20 cellular contexts compared by ENCODE assay signal in genomic region chr2:180122874-180123273, GRCh38.
A peak's percentile ranks its signal among the peaks of the same experiment; 100 is the strongest.
DNase-seq lines count a peak whose midpoint lies in the region; ATAC-seq and TF ChIP-seq lines count a peak whose summit lies in the region.
"Had no signal": no experiment of that assay in that cellular context is flagged by ENCODE, and none has a peak within 500 bp of the region (broad histone marks: within the 10 kb centered on the region; RNA-seq: fewer than 3 reads in every experiment).

No MANE protein-coding gene starts in this region.

- POLR2A ChIA-PET in PC-3 (lab: Charles Lee; ENCODE audit: unreplicated experiment): interaction anchor here (0.6 kb wide), 1 partner anchor 397 kb away, joined by 8 read pairs; no protein-coding TSS in a partner anchor

- H3K27ac Mint-ChIP-seq in natural killer cell: no peak overlapping the region
- H3K27ac Mint-ChIP-seq: activated naive CD4-positive, alpha-beta T cell treated with anti-CD3 and anti-CD28 coated beads for 36 hours had no signal

- intact Hi-C loops in PC-3 (cut with micrococcal nuclease): loop anchor here (10.0 kb wide), 2 partner anchors 572 to 602 kb away; no protein-coding TSS in a partner anchor
- intact Hi-C loops in natural killer cell (cut with micrococcal nuclease): no loop called here

- H3K79me2 ChIP-seq in PC-3 (ENCODE audit: low read length): no peaks in the 10 kb centered on the region
- H3K79me2 ChIP-seq: hepatocyte had no signal

- H3K27me3 Mint-ChIP-seq in natural killer cell (ENCODE audit: low read depth in 2 of 2): peaks cover 3 to 13% of the 10 kb centered on the region in 2 donors

- H2AK5ac ChIP-seq in neuronal stem cell (ENCODE audit: low read depth, low read length): no peak overlapping the region

- no peak for ATAC-seq in PC-3
- ATAC-seq in HG02840 (IDR thresholded peaks at IDR 0.05; ENCODE audit: low FRiP score, unreplicated experiment): no peak
- no peak for ATAC-seq in natural killer cell
- ATAC-seq: HCT116, sciatic nerve had no signal

- H3K14ac ChIP-seq in neuronal stem cell (ENCODE audit: low read length): no peak overlapping the region

- H3K27ac ChIP-seq in PC-3 (ENCODE audit: low read length): no peak overlapping the region
- no peak overlapping the region for H3K27ac ChIP-seq in neuronal stem cell (replicated peaks; ENCODE audit: low read length)
- H3K27ac ChIP-seq: esophagus muscularis mucosa, hepatocyte, Peyer's patch, vagina had no signal

- H3K4me1 ChIP-seq in PC-3 (ENCODE audit: insufficient read depth, low read length) (peaks cover 13% of the 10 kb centered on the region), neuronal stem cell (ENCODE audit: control insufficient read depth in 2 of 2, insufficient read depth in 1 of 2, low read depth in 1 of 2, low read length in 2 of 2) (peaks cover 7 to 11% of the 10 kb centered on the region in 2 donors)
- H3K4me1 ChIP-seq: Peyer's patch had no signal

- H3K36me3 ChIP-seq in PC-3 (ENCODE audit: low read depth, low read length): no peaks in the 10 kb centered on the region
- H3K36me3 ChIP-seq in neuronal stem cell (replicated peaks in 1 of 2; ENCODE audit: control insufficient read depth in 2 of 2, insufficient read depth in 2 of 2, low read length in 2 of 2): no peaks in the 10 kb centered on the region
- H3K36me3 ChIP-seq: esophagus muscularis mucosa, Peyer's patch, vagina had no signal

- no peak overlapping the region for H2BK12ac ChIP-seq in neuronal stem cell (ENCODE audit: low read length)

- H3K4me1 Mint-ChIP-seq in natural killer cell: peaks cover 0 to 5% of the 10 kb centered on the region in 2 donors

- H3K4me2 ChIP-seq in PC-3 (ENCODE audit: low read length) (no peak overlapping the region), neuronal stem cell (ENCODE audit: insufficient read depth, low read length, poor library complexity, severe bottlenecking) (no peak overlapping the region)
- H3K4me2 ChIP-seq: hepatocyte had no signal

- no peak overlapping the region for H4K91ac ChIP-seq in neuronal stem cell (ENCODE audit: low read depth, low read length, poor library complexity)

- H3K4me3 ChIP-seq in PC-3 (ENCODE audit: low read length) (no peak overlapping the region), epithelial cell of esophagus (ENCODE audit: low read length) (no peak overlapping the region), neuronal stem cell (ENCODE audit: low read length in 2 of 2) (no peak overlapping the region)
- H3K4me3 ChIP-seq: esophagus muscularis mucosa, hepatocyte, Peyer's patch, vagina had no signal

- WGBS in neuronal stem cell (ENCODE audit: extremely low coverage in 2 of 2, insufficient read length in 2 of 2, insufficient replicate concordance in 1 of 2), 2 donors: no CpG with 5 or more reads among the region's 2 CpGs

- BruUV-seq in PC-3 (replicated peaks; lab: Mats Ljungman, UMichigan): no TSS peak

- no peak overlapping the region for H3K18ac ChIP-seq in neuronal stem cell (ENCODE audit: low read length)

- H3K4me3 Mint-ChIP-seq in natural killer cell: no peak overlapping the region
- H3K4me3 Mint-ChIP-seq: activated naive CD4-positive, alpha-beta T cell treated with anti-CD3 and anti-CD28 coated beads for 36 hours had no signal

- no peaks in the 10 kb centered on the region for H4K20me1 ChIP-seq in PC-3 (ENCODE audit: low read length)

- H3K79me1 ChIP-seq in neuronal stem cell (ENCODE audit: low read depth, low read length): no peaks in the 10 kb centered on the region

- no peak overlapping the region for H3K23ac ChIP-seq in neuronal stem cell (ENCODE audit: low read depth, low read length, poor library complexity)

- H2BK120ac ChIP-seq in neuronal stem cell (ENCODE audit: low read depth, low read length): no peak overlapping the region

- no peaks in the 10 kb centered on the region for H3K36me3 Mint-ChIP-seq in natural killer cell

- H3K27me3 ChIP-seq in PC-3 (ENCODE audit: low read length) (no peaks in the 10 kb centered on the region), neuronal stem cell (ENCODE audit: control insufficient read depth in 3 of 3, insufficient read depth in 3 of 3, low read depth in 1 of 3, low read length in 3 of 3) (no peaks in the 10 kb centered on the region)
- H3K27me3 ChIP-seq: esophagus muscularis mucosa, hepatocyte, Peyer's patch, vagina had no signal

- CTCF ChIA-PET in PC-3 (lab: Charles Lee): interaction anchor here (1.2 kb wide), 1 partner anchor 1592 kb away, joined by 6 read pairs; no protein-coding TSS in a partner anchor

- DNase-seq in CD1c-positive myeloid dendritic cell (ENCODE audit: extremely low spot score) (peak; percentile 5), PC-3 (peak; percentile 13), epithelial cell of esophagus (ENCODE audit: low read depth) (peak; percentile 86), neuronal stem cell (ENCODE audit: low spot score) (no peak), natural killer cell (no peak), NCI-H1105 (lab: John Stamatoyannopoulos, UW) (no peak), retina (no peak)
- DNase-seq: activated CD4-positive, alpha-beta T cell treated with anti-CD3 and anti-CD28 coated beads, Interleukin-2, amount 50 U/mL, for 1 hour; activated naive CD4-positive, alpha-beta T cell treated with anti-CD3 and anti-CD28 coated beads for 36 hours; kidney glomerular epithelial cell; NCI-H1436 treated with DMSO at 0.1 percent for 48 hours; Peyer's patch; stimulated activated CD4-positive, alpha-beta T cell treated with anti-CD3 and anti-CD28 coated beads, Interleukin-1b, Interleukin-23, amount 100 ng/mL, for 48 hours; SW 1271 had no signal

- H3K9me3 Mint-ChIP-seq in natural killer cell: no peaks in the 10 kb centered on the region
- H3K9me3 Mint-ChIP-seq: activated naive CD4-positive, alpha-beta T cell treated with anti-CD3 and anti-CD28 coated beads for 36 hours had no signal

- no peaks in the 10 kb centered on the region for H3F3A ChIP-seq in PC-3 (ENCODE audit: low read length, unreplicated experiment)

- no peaks in the 10 kb centered on the region for H3K9me2 ChIP-seq in PC-3 (replicated peaks; ENCODE audit: low read length)

- no peak overlapping the region for H3K4ac ChIP-seq in neuronal stem cell (ENCODE audit: low read length)

- no peak overlapping the region for H4K8ac ChIP-seq in neuronal stem cell (ENCODE audit: low read depth, low read length)

- no peaks in the 10 kb centered on the region for H3K9me3 ChIP-seq in PC-3 (ENCODE audit: low read length)
- H3K9me3 ChIP-seq in neuronal stem cell (replicated peaks in 1 of 2; ENCODE audit: control insufficient read depth in 2 of 2, insufficient read depth in 1 of 2, low read depth in 1 of 2, low read length in 2 of 2): no peaks in the 10 kb centered on the region
- H3K9me3 ChIP-seq: esophagus muscularis mucosa, Peyer's patch, vagina had no signal

- peak overlapping the region; percentile 38 for H2BK15ac ChIP-seq in neuronal stem cell (ENCODE audit: low read length)

- TF ChIP-seq CTCF in PC-3 (conservative IDR thresholded peaks at IDR 0.05; ENCODE audit: low read depth, low read length): no peak
- TF ChIP-seq CTCF in epithelial cell of esophagus (IDR thresholded peaks at IDR 0.05; ENCODE audit: insufficient read depth, low read depth, low read length, missing control alignments): no peak
- no peak for TF ChIP-seq CTCF in natural killer cell (IDR thresholded peaks at IDR 0.05)

- no peak overlapping the region for H2BK5ac ChIP-seq in neuronal stem cell (ENCODE audit: low read length)

- H3K9ac ChIP-seq in PC-3 (ENCODE audit: low read length) (no peak overlapping the region), neuronal stem cell (ENCODE audit: low read depth, low read length, poor library complexity) (no peak overlapping the region)

- H2AFZ ChIP-seq in PC-3 (ENCODE audit: low read length): no peak overlapping the region; the same call in 1 of the 2 replicates
- H2AFZ ChIP-seq in neuronal stem cell (ENCODE audit: low read length): peak overlapping the region; percentile 50
- H2AFZ ChIP-seq: hepatocyte had no signal

Comparison
In these comparisons a context has a peak if more than half of its experiments do, and no peak if none do; other contexts are left out.
1. DNase-seq: peak in CD1c-positive myeloid dendritic cell (single experiment), PC-3 (single experiment) and epithelial cell of esophagus (single experiment); none in neuronal stem cell (single experiment), natural killer cell (single experiment), NCI-H1105 (single experiment) and retina (single experiment).